ENCODE assay signal across 9 cellular contexts in genomic region chr17:31561469-31562412, GRCh38.
DNase-seq lines count a peak whose midpoint lies in the region; ATAC-seq and TF ChIP-seq lines count a peak whose summit lies in the region.
"Had no signal": no experiment of that assay in that cellular context is flagged by ENCODE, and none has a peak within 500 bp of the region (broad histone marks: within the 10 kb centered on the region; RNA-seq: fewer than 3 reads in every experiment).

No MANE protein-coding gene starts in this region.

- no peak overlapping the region for H3K27ac Mint-ChIP-seq in activated CD8-positive, alpha-beta T cell treated with anti-CD3 and anti-CD28 coated beads for 36 hours
- H3K27ac Mint-ChIP-seq: activated CD8-positive, alpha-beta memory T cell treated with anti-CD3 and anti-CD28 coated beads, Interleukin-2, amount 10 ng/mL, durations not matched to agents 7 days and 5 days had no signal

- BruUV-seq in IMR-90 (replicated peaks; lab: Mats Ljungman, UMichigan): no TSS peak

- peak overlapping the region; percentile 82 for H3K4ac ChIP-seq in IMR-90 (ENCODE audit: low read depth, low read length)

- CTCF ChIA-PET in IMR-90 (lab: Yijun Ruan, JAX): interaction anchor here (0.6 to 1.1 kb wide), 2 partner anchors 281 to 465 kb away, joined by 3 to 4 read pairs; no protein-coding TSS in a partner anchor
- CTCF ChIA-PET in activated CD8-positive, alpha-beta T cell treated with anti-CD3 and anti-CD28 coated beads for 36 hours (lab: Charles Lee): interaction anchor here (0.6 to 0.9 kb wide), 4 partner anchors 18 to 125 kb away, joined by 3 read pairs; no protein-coding TSS in a partner anchor

- H3K9ac ChIP-seq in IMR-90 (ENCODE audit: low read depth, low read length): peak overlapping the region; percentile 51
- peak overlapping the region; percentile 22 to 29 for H3K9ac ChIP-seq in mucosa of rectum (ENCODE audit: low read depth in 1 of 2, low read length in 2 of 2)

- in situ Hi-C loops in IMR-90 (cut with MboI; ENCODE audit: low sequenced_read_pairs): no loop called here

- H3K4me1 ChIP-seq in IMR-90 (ENCODE audit: control insufficient read depth, insufficient read depth, low read length): peaks cover 33% of the 10 kb centered on the region
- peaks cover 25 to 31% of the 10 kb centered on the region in 2 donors for H3K4me1 ChIP-seq in mucosa of rectum (ENCODE audit: control insufficient read depth in 2 of 2, insufficient read depth in 2 of 2, low read length in 2 of 2)
- peaks cover 0 to 72% (median 18%) of the 10 kb centered on the region in 4 donors for H3K4me1 ChIP-seq in tibial nerve

- dilution Hi-C loops in IMR-90 (cut with HindIII; ENCODE audit: low sequenced_read_pairs, unreplicated experiment): no loop called here

- H3K4me3 ChIP-seq in IMR-90 (ENCODE audit: insufficient read depth, low read depth, low read length) (peak overlapping the region; percentile 70), cardiac fibroblast (replicated peaks in 1 of 2; ENCODE audit: low read depth in 2 of 2, low read length in 2 of 2) (peak overlapping the region; percentile 86 to 88), mucosa of rectum (ENCODE audit: low read length in 2 of 2) (peak overlapping the region in 1 of 2 donors; percentile 10), tibial nerve (peak overlapping the region in 1 of 4 donors; percentile 69)

- POLR2A ChIA-PET in IMR-90 (lab: Charles Lee; ENCODE audit: unreplicated experiment): interaction anchor here (1.1 kb wide), 2 partner anchors 8 to 120 kb away, joined by 3 to 5 read pairs; no protein-coding TSS in a partner anchor
- POLR2A ChIA-PET in activated CD8-positive, alpha-beta T cell treated with anti-CD3 and anti-CD28 coated beads for 36 hours (lab: Charles Lee): no interaction called here

- peak overlapping the region; percentile 80 for H3K14ac ChIP-seq in IMR-90 (replicated peaks; ENCODE audit: low read depth, low read length)

- H2BK20ac ChIP-seq in IMR-90 (ENCODE audit: low read depth, low read length): peak overlapping the region; percentile 38; the same call in 1 of the 2 replicates

- H3K9me3 ChIP-seq in IMR-90 (ENCODE audit: control insufficient read depth, insufficient read depth, low read length) (no peaks in the 10 kb centered on the region), mucosa of rectum (ENCODE audit: control insufficient read depth in 2 of 2, low read length in 2 of 2) (no peaks in the 10 kb centered on the region), tibial nerve (no peaks in the 10 kb centered on the region)

- peak overlapping the region; percentile 20; the same call in 1 of the 2 replicates for H3K56ac ChIP-seq in IMR-90 (ENCODE audit: extremely low read depth, insufficient read depth, low read length)

- peaks cover 26% of the 10 kb centered on the region for H3K9me1 ChIP-seq in IMR-90 (ENCODE audit: insufficient read depth, low read length)

- peaks cover 3 to 65% of the 10 kb centered on the region in 2 experiments; a peak in 2 of 4 replicates for H3K79me1 ChIP-seq in IMR-90 (ENCODE audit: low read depth in 1 of 2, low read length in 2 of 2)

- peak in 1 of 2 donors; percentile 5 for TF ChIP-seq EP300 in tibial nerve (IDR thresholded peaks at IDR 0.05)

- H4K5ac ChIP-seq in IMR-90 (ENCODE audit: low read depth, low read length): peak overlapping the region; percentile 71

- H2AK9ac ChIP-seq in IMR-90 (replicated peaks; ENCODE audit: low read depth, low read length, poor library complexity): peak overlapping the region; percentile 74

- peak overlapping the region; percentile 16; the same call in 1 of the 3 replicates for H2BK15ac ChIP-seq in IMR-90 (ENCODE audit: low read depth, low read length)

- TF ChIP-seq POLR2A in IMR-90 (IDR thresholded peaks at IDR 0.05; ENCODE audit: low read depth, low read length) (no peak; the same call in 1 of the 2 replicates), tibial nerve (IDR thresholded peaks at IDR 0.05) (no peak)

- H3K4me3 Mint-ChIP-seq in activated CD8-positive, alpha-beta T cell treated with anti-CD3 and anti-CD28 coated beads for 36 hours: no peak overlapping the region
- H3K4me3 Mint-ChIP-seq: activated CD8-positive, alpha-beta memory T cell treated with anti-CD3 and anti-CD28 coated beads, Interleukin-2, amount 10 ng/mL, durations not matched to agents 7 days and 5 days had no signal

- 50% methylated on average over 2 of the region's 10 CpGs; no CpG with 5 or more reads in 1 of the 2 experiments for WGBS in IMR-90 (ENCODE audit: extremely low coverage in 2 of 2, insufficient read length in 1 of 2), 2 experiments
- WGBS in tibial nerve, 2 donors: 51 to 54% methylated on average over 10 of the region's 10 CpGs

- peak overlapping the region; percentile 87 for H3K4me2 ChIP-seq in IMR-90 (ENCODE audit: low read depth, low read length)

- H3K27me3 ChIP-seq in IMR-90 (ENCODE audit: control insufficient read depth, insufficient read depth, low read length): no peaks in the 10 kb centered on the region
- H3K27me3 ChIP-seq in mucosa of rectum (ENCODE audit: control insufficient read depth in 2 of 2, insufficient read depth in 2 of 2, low read length in 2 of 2): no peaks in the 10 kb centered on the region
- no peaks in the 10 kb centered on the region for H3K27me3 ChIP-seq in tibial nerve

- H3K23ac ChIP-seq in IMR-90 (ENCODE audit: low read depth, low read length): peak overlapping the region; percentile 48; the same call in 1 of the 2 replicates

- peak overlapping the region; percentile 61 for H4K91ac ChIP-seq in IMR-90 (ENCODE audit: insufficient read depth, low read depth, low read length)

- TF ChIP-seq CTCF in IMR-90 (conservative IDR thresholded peaks at IDR 0.05; ENCODE audit: low read depth, low read length) (no peak), cardiac fibroblast (IDR thresholded peaks at IDR 0.05; ENCODE audit: low read depth, low read length) (no peak), tibial nerve (IDR thresholded peaks at IDR 0.05) (no peak)
- no peak for TF ChIP-seq CTCF in activated CD8-positive, alpha-beta T cell treated with anti-CD3 and anti-CD28 coated beads for 36 hours (IDR thresholded peaks at IDR 0.05)

- H3K36me3 Mint-ChIP-seq in activated CD8-positive, alpha-beta T cell treated with anti-CD3 and anti-CD28 coated beads for 36 hours (ENCODE audit: low read depth): no peaks in the 10 kb centered on the region
- H3K36me3 Mint-ChIP-seq: activated CD8-positive, alpha-beta memory T cell treated with anti-CD3 and anti-CD28 coated beads, Interleukin-2, amount 10 ng/mL, durations not matched to agents 7 days and 5 days had no signal

- peak overlapping the region; percentile 78 to 93 for H4K8ac ChIP-seq in IMR-90 (ENCODE audit: low read depth in 2 of 2, low read length in 2 of 2)

- no peak for ATAC-seq in IMR-90 (ENCODE audit: low read depth)
- no peak for ATAC-seq in activated CD8-positive, alpha-beta T cell treated with anti-CD3 and anti-CD28 coated beads for 36 hours
- ATAC-seq: activated CD8-positive, alpha-beta memory T cell treated with anti-CD3 and anti-CD28 coated beads, Interleukin-2, amount 10 ng/mL, durations not matched to agents 7 days and 5 days had no signal

- DNase-seq in AG08395 (ENCODE audit: low spot score) (peak; percentile 65), IMR-90 (peak; percentile 49), cardiac fibroblast (ENCODE audit: low read depth in 2 of 2) (peak; percentile 47 to 63), hippocampal formation (lab: John Stamatoyannopoulos, UW) (no peak), superior temporal gyrus (ENCODE audit: extremely low spot score) (no peak), tibial nerve (ENCODE audit: low spot score in 2 of 2) (no peak)
- no peak for DNase-seq in activated CD8-positive, alpha-beta T cell treated with anti-CD3 and anti-CD28 coated beads for 36 hours
- DNase-seq: activated CD8-positive, alpha-beta memory T cell treated with anti-CD3 and anti-CD28 coated beads, Interleukin-2, amount 10 ng/mL, durations not matched to agents 7 days and 5 days had no signal

- H2AFZ ChIP-seq in IMR-90 (replicated peaks; ENCODE audit: low read length, poor library complexity): peak overlapping the region; percentile 24

- H3K27ac ChIP-seq in IMR-90 (ENCODE audit: insufficient read depth, low read length) (peak overlapping the region; percentile 61), mucosa of rectum (ENCODE audit: low read depth in 2 of 2, low read length in 2 of 2) (peak overlapping the region; percentile 25 to 38), tibial nerve (peak overlapping the region in 2 of 4 donors; percentile 88 to 94)

- peaks cover 5% of the 10 kb centered on the region; the same call in 1 of the 2 replicates for H3K36me3 ChIP-seq in IMR-90 (ENCODE audit: control insufficient read depth, insufficient read depth, low read length)
- no peaks in the 10 kb centered on the region for H3K36me3 ChIP-seq in mucosa of rectum (ENCODE audit: control insufficient read depth in 2 of 2, insufficient read depth in 2 of 2, low read length in 2 of 2)
- H3K36me3 ChIP-seq in tibial nerve: no peaks in the 10 kb centered on the region

- H3K9me3 Mint-ChIP-seq in activated CD8-positive, alpha-beta T cell treated with anti-CD3 and anti-CD28 coated beads for 36 hours: no peaks in the 10 kb centered on the region

- H3K18ac ChIP-seq in IMR-90 (ENCODE audit: low read depth, low read length): peak overlapping the region; percentile 34; the same call in 1 of the 2 replicates

- H3K27me3 Mint-ChIP-seq in activated CD8-positive, alpha-beta T cell treated with anti-CD3 and anti-CD28 coated beads for 36 hours: peaks cover 8% of the 10 kb centered on the region

- H4K20me1 ChIP-seq in IMR-90 (ENCODE audit: insufficient read depth, low read length): peaks cover 28% of the 10 kb centered on the region

- peak overlapping the region; percentile 64; the same call in 1 of the 2 replicates for H2BK120ac ChIP-seq in IMR-90 (ENCODE audit: low read depth, low read length)

- intact Hi-C loops in IMR-90 (cut with micrococcal nuclease): loop anchor here (2.0 kb wide), 1 partner anchor 35 kb away; no protein-coding TSS in a partner anchor
- intact Hi-C loops in activated CD8-positive, alpha-beta T cell treated with anti-CD3 and anti-CD28 coated beads for 36 hours (cut with micrococcal nuclease): no loop called here

- H2AK5ac ChIP-seq in IMR-90 (ENCODE audit: low read depth, low read length): 0 out of 2 replicates have a peak overlapping the region, but pooled peaks have one; percentile 13

- H2BK5ac ChIP-seq in IMR-90 (ENCODE audit: low read depth, low read length, poor library complexity, severe bottlenecking): peak overlapping the region; percentile 80

- peaks cover 17% of the 10 kb centered on the region for H3K4me1 Mint-ChIP-seq in activated CD8-positive, alpha-beta T cell treated with anti-CD3 and anti-CD28 coated beads for 36 hours (ENCODE audit: low read depth)

- no peak for TF ChIP-seq RAD21 in IMR-90 (IDR thresholded peaks at IDR 0.05; ENCODE audit: low read length)

TF ChIP-seq in IMR-90, 13 proteins besides CTCF, POLR2A, EP300 and RAD21:
- TF ChIP-seq CHD1 (IDR thresholded peaks at IDR 0.05; ENCODE audit: low read depth, low read length) (no peak), MAZ (IDR thresholded peaks at IDR 0.05; ENCODE audit: borderline replicate concordance, low read depth, low read length) (peak; percentile 8; the same call in 1 of the 2 replicates)

Comparison
In these comparisons a context has a peak if more than half of its experiments do, and no peak if none do; other contexts are left out.
1. DNase-seq: peak in AG08395 (single experiment), IMR-90 (single experiment) and cardiac fibroblast (2 of 2); none in hippocampal formation (0 of 2), superior temporal gyrus (single experiment), activated CD8-positive, alpha-beta T cell treated with anti-CD3 and anti-CD28 coated beads for 36 hours (single experiment) and tibial nerve (0 of 2).